ENCODE assay signal across 9 cellular contexts in genomic region chr1:40782371-40782956, GRCh38. TPM values are rescaled to one million over a fixed set of nuclear protein-coding genes. Genes with fewer than 3 reads are reported as not detected.
A peak's percentile ranks its signal among the peaks of the same experiment; 100 is the strongest.
DNase-seq lines count a peak whose midpoint lies in the region; ATAC-seq and TF ChIP-seq lines count a peak whose summit lies in the region.
"Had no signal": no experiment of that assay in that cellular context is flagged by ENCODE, and none has a peak within 500 bp of the region (broad histone marks: within the 10 kb centered on the region; RNA-seq: fewer than 3 reads in every experiment).

No MANE protein-coding gene starts in this region.

- no peak for TF ChIP-seq EP300 in suprapubic skin (IDR thresholded peaks at IDR 0.05)

- ATAC-seq in GM19452 (IDR thresholded peaks at IDR 0.05; ENCODE audit: unreplicated experiment) (no peak), GM19467 (IDR thresholded peaks at IDR 0.05; ENCODE audit: unreplicated experiment) (no peak)

- intact Hi-C loops in activated CD4-positive, alpha-beta T cell treated with anti-CD3 and anti-CD28 coated beads, Interleukin-2, amount 10 ng/mL, durations not matched to agents 24 days and 14 days (cut with micrococcal nuclease): no loop called here

- no peak overlapping the region for H3K27ac Mint-ChIP-seq in activated CD4-positive, alpha-beta T cell treated with anti-CD3 and anti-CD28 coated beads, Interleukin-2, amount 10 ng/mL, durations not matched to agents 24 days and 14 days

- peaks cover 7% of the 10 kb centered on the region for H3K4me1 Mint-ChIP-seq in activated CD4-positive, alpha-beta T cell treated with anti-CD3 and anti-CD28 coated beads, Interleukin-2, amount 10 ng/mL, durations not matched to agents 24 days and 14 days

- TF ChIP-seq CTCF in kidney epithelial cell (IDR thresholded peaks at IDR 0.05; ENCODE audit: insufficient read depth, low read length, poor library complexity, severe bottlenecking): peak; percentile 50
- TF ChIP-seq CTCF in suprapubic skin (IDR thresholded peaks at IDR 0.05): no peak

- H3K27me3 ChIP-seq in adipocyte (replicated peaks; ENCODE audit: control insufficient read depth, insufficient read depth, low read length) (peaks cover 36% of the 10 kb centered on the region), kidney epithelial cell (ENCODE audit: control insufficient read depth, insufficient read depth, low read length) (peaks cover 4% of the 10 kb centered on the region), suprapubic skin (peaks cover 6% of the 10 kb centered on the region)
- H3K27me3 ChIP-seq: ovary had no signal

- no peaks in the 10 kb centered on the region for H3K9me3 Mint-ChIP-seq in activated CD4-positive, alpha-beta T cell treated with anti-CD3 and anti-CD28 coated beads, Interleukin-2, amount 10 ng/mL, durations not matched to agents 24 days and 14 days

- TF ChIP-seq POLR2A in suprapubic skin (IDR thresholded peaks at IDR 0.05): no peak

- no peak overlapping the region for H3K27ac ChIP-seq in suprapubic skin
- H3K27ac ChIP-seq: ovary had no signal

- H3K4me1 ChIP-seq in adipocyte (ENCODE audit: control insufficient read depth, insufficient read depth, low read length) (peaks cover 3% of the 10 kb centered on the region), suprapubic skin (peaks cover 27% of the 10 kb centered on the region)

- peaks cover 7% of the 10 kb centered on the region for H3K36me3 Mint-ChIP-seq in activated CD4-positive, alpha-beta T cell treated with anti-CD3 and anti-CD28 coated beads, Interleukin-2, amount 10 ng/mL, durations not matched to agents 24 days and 14 days (ENCODE audit: low read depth)

- H3K27me3 Mint-ChIP-seq in activated CD4-positive, alpha-beta T cell treated with anti-CD3 and anti-CD28 coated beads, Interleukin-2, amount 10 ng/mL, durations not matched to agents 24 days and 14 days: peaks cover 36% of the 10 kb centered on the region

- H3K4me3 ChIP-seq in adipocyte (ENCODE audit: low read length) (peak overlapping the region; percentile 17), kidney epithelial cell (ENCODE audit: low read depth, low read length) (no peak overlapping the region), suprapubic skin (peak overlapping the region; percentile 59)

- no peak for DNase-seq in activated CD4-positive, alpha-beta T cell treated with anti-CD3 and anti-CD28 coated beads, Interleukin-2, amount 10 ng/mL, durations not matched to agents 24 days and 14 days
- no peak for DNase-seq in activated CD4-positive, alpha-beta T cell treated with anti-CD3 and anti-CD28 coated beads, Interleukin-2, amount 50 U/mL, for 1 hour
- DNase-seq in adipocyte (ENCODE audit: low read depth) (peak; percentile 18), kidney epithelial cell (ENCODE audit: low read depth) (no peak), suprapubic skin (ENCODE audit: low spot score in 2 of 2) (no peak), C1 segment of cervical spinal cord (lab: John Stamatoyannopoulos, UW) (no peak)

- WGBS in suprapubic skin: 10% methylated on average over 18 of the region's 20 CpGs

- peak overlapping the region; percentile 79 for H3K4me3 Mint-ChIP-seq in activated CD4-positive, alpha-beta T cell treated with anti-CD3 and anti-CD28 coated beads, Interleukin-2, amount 10 ng/mL, durations not matched to agents 24 days and 14 days

- no peak overlapping the region for H3K9ac ChIP-seq in adipocyte (ENCODE audit: low read length)

- H3K36me3 ChIP-seq in adipocyte (ENCODE audit: control insufficient read depth, insufficient read depth, low read length, severe bottlenecking) (no peaks in the 10 kb centered on the region), kidney epithelial cell (ENCODE audit: control insufficient read depth, insufficient read depth, low read length) (no peaks in the 10 kb centered on the region), suprapubic skin (no peaks in the 10 kb centered on the region)
- H3K36me3 ChIP-seq: ovary had no signal

- peaks cover under 1% of the 10 kb centered on the region for H3K9me3 ChIP-seq in adipocyte (ENCODE audit: control insufficient read depth, low read length)
- no peaks in the 10 kb centered on the region for H3K9me3 ChIP-seq in suprapubic skin
- H3K9me3 ChIP-seq: ovary had no signal

RNA-seq across cellular contexts. Expression of gene KCNQ4, which starts 1.1 kb away (rescaled TPM):
- total RNA-seq in activated CD4-positive, alpha-beta T cell treated with anti-CD3 and anti-CD28 coated beads, Interleukin-2, amount 10 ng/mL, durations not matched to agents 24 days and 14 days: 1.4 and 1.5 TPM in 2 replicates
- total RNA-seq in kidney epithelial cell: 2.8 and 3.4 TPM in 2 replicates
- 1 to 10 TPM; 1.1 to 3.8 (median 1.5) TPM for total RNA-seq in suprapubic skin
